Comparison of ENCODE assay signal across 9 cellular contexts in genomic region chr2:72116081-72116533, GRCh38. TPM values are rescaled to one million over a fixed set of nuclear protein-coding genes. Genes with fewer than 3 reads are reported as not detected.
DNase-seq lines count a peak whose midpoint lies in the region; ATAC-seq and TF ChIP-seq lines count a peak whose summit lies in the region.
"Had no signal": no experiment of that assay in that cellular context is flagged by ENCODE, and none has a peak within 500 bp of the region (broad histone marks: within the 10 kb centered on the region; RNA-seq: fewer than 3 reads in every experiment).

No MANE protein-coding gene starts in this region.

- H3K9me3 Mint-ChIP-seq in MCF 10A (ENCODE audit: unreplicated experiment) = no peaks in the 10 kb centered on the region
- H3K9me3 Mint-ChIP-seq in nephron progenitor cell = peaks cover 18% of the 10 kb centered on the region

- H3K27me3 Mint-ChIP-seq in MCF 10A (ENCODE audit: insufficient read depth, unreplicated experiment) (no peaks in the 10 kb centered on the region), nephron progenitor cell (ENCODE audit: low read depth, poor library complexity) (peaks cover 22% of the 10 kb centered on the region)

- TF ChIP-seq CTCF in MCF 10A (IDR thresholded peaks at IDR 0.05; ENCODE audit: unreplicated experiment) = peak; percentile 47
- peak; percentile 10 for TF ChIP-seq CTCF in nephron progenitor cell (IDR thresholded peaks at IDR 0.05)

- H3K36me3 Mint-ChIP-seq in MCF 10A (ENCODE audit: insufficient read depth, unreplicated experiment) = no peaks in the 10 kb centered on the region
- H3K36me3 Mint-ChIP-seq in nephron progenitor cell (ENCODE audit: low read depth) = no peaks in the 10 kb centered on the region

- peak; percentile 54 for ATAC-seq in HG03159 (IDR thresholded peaks at IDR 0.05; ENCODE audit: unreplicated experiment)

- peak; percentile 76 for DNase-seq in ELF-1 (ENCODE audit: low read depth, low spot score)
- DNase-seq in MCF 10A (ENCODE audit: unreplicated experiment) = no peak
- DNase-seq in nephron progenitor cell = no peak
- no peak for DNase-seq in retina
- no peak for DNase-seq in DMS153 treated with DMSO at 0.1 percent for 48 hours (lab: John Stamatoyannopoulos, UW; ENCODE audit: unreplicated experiment)
- DNase-seq in AML-193 (lab: John Stamatoyannopoulos, UW) = no peak
- no peak for DNase-seq in HCEC 1CT
- DNase-seq: effector memory CD4-positive, alpha-beta T cell had no signal

- H3K27ac Mint-ChIP-seq in MCF 10A (ENCODE audit: low read depth, unreplicated experiment) (peak overlapping the region; percentile 79), nephron progenitor cell (no peak overlapping the region)

- H3K4me1 Mint-ChIP-seq in MCF 10A (ENCODE audit: insufficient read depth, unreplicated experiment) (peaks cover 10% of the 10 kb centered on the region), nephron progenitor cell (peaks cover 12% of the 10 kb centered on the region)

- POLR2A ChIA-PET in MCF 10A (lab: Yijun Ruan, JAX) = interaction anchor here (0.5 to 2.0 kb wide), 6 partner anchors 9 to 75 kb away, joined by 3 to 10 read pairs (median 3); no protein-coding TSS in a partner anchor

- BruUV-seq in MCF 10A (replicated peaks; lab: Mats Ljungman, UMichigan) = no TSS peak

- intact Hi-C loops in MCF 10A (cut with micrococcal nuclease) = no loop called here

- H3K4me3 Mint-ChIP-seq in MCF 10A (ENCODE audit: unreplicated experiment) (peak overlapping the region; percentile 62), nephron progenitor cell (no peak overlapping the region)

- CTCF ChIA-PET in MCF 10A (lab: Yijun Ruan, JAX) = interaction anchor here (0.6 to 2.1 kb wide), 9 partner anchors 22 to 570 kb away, joined by 3 to 9 read pairs (median 4); no protein-coding TSS in a partner anchor

RNA-seq across cellular contexts. Expression of gene CYP26B1, which starts 31.6 kb away (rescaled TPM):
- 14.1 and 16.9 TPM in 2 replicates for total RNA-seq in MCF 10A (2022)
